Comparison of ENCODE assay signal across 8 cellular contexts in the genomic region with DNA sequence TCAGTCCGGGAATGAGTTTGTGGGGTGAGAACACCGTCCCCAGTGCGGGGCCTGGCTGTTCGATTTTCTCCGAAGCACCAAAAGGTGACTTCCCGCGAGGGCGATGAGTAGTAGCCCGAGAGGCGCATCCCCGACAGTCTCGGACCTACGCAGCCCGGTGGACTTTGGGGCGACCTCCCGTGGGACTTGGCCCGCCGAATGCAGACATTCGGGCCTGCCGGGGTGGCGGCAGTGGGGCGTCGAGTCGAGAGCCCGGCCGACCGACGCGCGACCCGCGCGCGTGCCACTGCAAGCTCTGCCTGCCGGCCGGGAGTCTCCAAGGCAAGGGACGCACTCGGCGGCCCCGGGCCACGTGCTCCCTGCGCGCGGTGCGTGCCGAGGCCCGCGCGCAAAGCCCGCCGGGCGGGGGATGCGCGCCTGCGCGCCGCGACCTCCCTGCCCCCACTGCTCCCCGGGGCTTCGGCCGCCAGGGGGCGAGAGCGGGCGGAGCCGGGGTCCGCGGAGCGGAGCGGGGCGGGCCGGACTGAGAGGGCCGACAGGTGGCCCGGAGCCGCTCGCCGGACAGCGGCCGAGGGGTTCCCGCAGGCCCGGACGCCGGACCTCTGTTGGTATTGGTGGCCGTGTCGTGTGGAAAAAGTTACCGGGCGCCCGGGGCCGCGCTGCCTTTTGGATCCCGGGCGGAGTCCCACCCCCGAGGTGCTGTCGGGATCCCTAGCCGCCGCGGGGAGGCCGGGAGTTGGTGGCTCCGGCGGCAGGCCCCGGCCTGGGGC. TPM values are rescaled to one million over a fixed set of nuclear protein-coding genes. Genes with fewer than 3 reads are reported as not detected.
DNase-seq lines count a peak whose midpoint lies in the region; ATAC-seq and TF ChIP-seq lines count a peak whose summit lies in the region.

No MANE protein-coding gene starts in this region.

- TF ChIP-seq CTCF in VCaP (conservative IDR thresholded peaks at IDR 0.05) (peak; percentile 94), mammary epithelial cell (conservative IDR thresholded peaks at IDR 0.05 in 1 of 2, IDR thresholded peaks at IDR 0.05 in 1 of 2; ENCODE audit: extremely low read depth in 1 of 2, insufficient read depth in 1 of 2, low read depth in 1 of 2, low read length in 2 of 2) (peak; percentile 60 to 62)

- peaks cover 41 to 46% of the 10 kb centered on the region in 2 donors for H3K4me1 Mint-ChIP-seq in immature natural killer cell

- intact Hi-C loops in mammary epithelial cell (cut with micrococcal nuclease) = loop anchor here (5.0 kb wide), 2 partner anchors 72 to 248 kb away; a partner anchor contains a TSS

- DNase-seq in DMS53 (lab: John Stamatoyannopoulos, UW) (peak; percentile 93), NCI-H1092 (lab: John Stamatoyannopoulos, UW) (peak; percentile 57), mammary epithelial cell (peak; percentile 84), immature natural killer cell (peak; percentile 90 to 91 (median 91))

- peaks cover 5 to 22% (median 21%) of the 10 kb centered on the region in 3 donors for H3K36me3 Mint-ChIP-seq in immature natural killer cell

- dilution Hi-C loops in mammary epithelial cell (cut with HindIII; ENCODE audit: low sequenced_read_pairs) = no loop called here

- ATAC-seq in GM21786 (IDR thresholded peaks at IDR 0.05; ENCODE audit: unreplicated experiment) (peak; percentile 9), GM21367 (IDR thresholded peaks at IDR 0.05; ENCODE audit: unreplicated experiment) (no peak)

- in situ Hi-C loops in mammary epithelial cell (cut with MboI; ENCODE audit: low sequenced_read_pairs in 2 of 2) = loop anchor here (5.0 kb wide), 2 partner anchors 33 to 98 kb away; no protein-coding TSS in a partner anchor

- no peaks in the 10 kb centered on the region for H3K27me3 ChIP-seq in mammary epithelial cell (ENCODE audit: insufficient read depth, low read length)

- H3K27me3 Mint-ChIP-seq in immature natural killer cell (ENCODE audit: low read depth in 3 of 3) = peaks cover 68 to 75% (median 75%) of the 10 kb centered on the region in 3 donors

- peaks cover 29% of the 10 kb centered on the region for H3K4me1 ChIP-seq in mammary epithelial cell (ENCODE audit: insufficient read depth, low read length)

- peak overlapping the region; percentile 73 for H3K4me2 ChIP-seq in mammary epithelial cell (ENCODE audit: insufficient read depth, low read depth, low read length)

- peaks cover 0 to 3% (median 0%) of the 10 kb centered on the region in 6 donors for H3K9me3 Mint-ChIP-seq in immature natural killer cell

- H2AFZ ChIP-seq in mammary epithelial cell (ENCODE audit: low read depth, low read length) = no peak overlapping the region

- no peaks in the 10 kb centered on the region for H3K9me3 ChIP-seq in mammary epithelial cell (replicated peaks; ENCODE audit: insufficient read depth, low read length)

- peak overlapping the region; percentile 67 to 87 (median 81) for H3K4me3 ChIP-seq in mammary epithelial cell (replicated peaks in 1 of 3; ENCODE audit: insufficient read depth in 1 of 3, low read depth in 2 of 3, low read length in 3 of 3)
- peak overlapping the region; percentile 70 to 99 (median 88) for H3K4me3 ChIP-seq in skin epidermis

- peaks cover 16% of the 10 kb centered on the region for H4K20me1 ChIP-seq in mammary epithelial cell (ENCODE audit: insufficient read depth, low read length)

- H3K79me2 ChIP-seq in mammary epithelial cell (ENCODE audit: insufficient read depth, low read length) = peaks cover 53% of the 10 kb centered on the region

- peak overlapping the region; percentile 88 to 99 (median 92) for H3K4me3 Mint-ChIP-seq in immature natural killer cell

- WGBS in mammary epithelial cell (ENCODE audit: low coverage, missing lambda C conversion rate) = 5% methylated on average over 14 of the region's 100 CpGs

- peaks cover 8% of the 10 kb centered on the region for H3K36me3 ChIP-seq in mammary epithelial cell (ENCODE audit: insufficient read depth, low read length)

- H3K27ac ChIP-seq in VCaP (peak overlapping the region; percentile 95), mammary epithelial cell (ENCODE audit: insufficient read depth, low read depth, low read length) (peak overlapping the region; percentile 70), skin epidermis (peak overlapping the region; percentile 88 to 100 (median 99))

- peak overlapping the region; percentile 91 to 100 (median 95) for H3K27ac Mint-ChIP-seq in immature natural killer cell

- BruUV-seq in mammary epithelial cell (replicated peaks; lab: Mats Ljungman, UMichigan) = no TSS peak

- CTCF ChIA-PET in mammary epithelial cell (lab: Charles Lee; ENCODE audit: low non-redundant PET) = interaction anchor here (0.5 to 0.7 kb wide), 2 partner anchors 32 to 106 kb away, joined by 3 to 4 read pairs; no protein-coding TSS in a partner anchor

- H3K9ac ChIP-seq in mammary epithelial cell (ENCODE audit: insufficient read depth, low read length) = peak overlapping the region; percentile 89

RNA-seq across cellular contexts. Expression of a gene that starts 1.8 kb away (rescaled TPM):
- 100 to 1,000 TPM; 300 to 544 TPM for total RNA-seq in mammary epithelial cell
- polyA plus RNA-seq in mammary epithelial cell (651 TPM), immature natural killer cell (1,000 to 10,000 TPM in 2 of 3 donors, 100 to 1,000 TPM in 1; 953 to 2,361 (median 1,987) TPM)
- polyA minus RNA-seq in mammary epithelial cell = 178 TPM
